8 cellular contexts compared by ENCODE assay signal in the genomic region with DNA sequence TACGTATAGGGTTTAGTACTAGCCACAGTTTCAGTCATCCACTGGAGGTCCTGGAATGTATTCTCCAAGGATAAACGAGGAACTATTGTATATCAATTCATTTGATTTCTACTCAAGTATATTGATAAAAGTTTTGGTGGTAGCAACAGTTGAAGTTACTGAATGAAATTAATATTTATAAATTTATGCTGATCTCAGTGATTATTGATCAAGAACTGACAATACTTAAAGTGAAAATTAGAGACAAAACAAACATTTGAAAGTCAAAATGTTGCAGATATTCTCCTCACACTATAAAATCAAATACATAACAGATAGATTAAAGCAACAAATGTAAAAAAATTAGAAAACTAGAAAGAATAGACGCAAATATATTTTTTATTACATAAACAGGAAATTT.
"Had no signal": no experiment of that assay in that cellular context is flagged by ENCODE, and none has a peak within 500 bp of the region (broad histone marks: within the 10 kb centered on the region; RNA-seq: fewer than 3 reads in every experiment).

No MANE protein-coding gene starts in this region.

- H3K9me3 ChIP-seq: HAP-1 had no signal

- DNase-seq: GM23248, GOT3, H7, HFFc6, KG1 had no signal

- ATAC-seq: HCT116 had no signal

- H3K9ac ChIP-seq: GM23248 had no signal

- H2AFZ ChIP-seq: GM23248 had no signal

- H3K36me3 ChIP-seq: HAP-1 had no signal

- H3K4me3 ChIP-seq: GM23248, HAP-1 had no signal

- H3K4me1 ChIP-seq: HAP-1 had no signal

- H3K27ac ChIP-seq: GM23248, HL-60 had no signal
